ENCODE assay signal across 24 cellular contexts in genomic region chr12:91890742-91891141, GRCh38.
DNase-seq lines count a peak whose midpoint lies in the region; ATAC-seq lines count a peak whose summit lies in the region.
"Had no signal": no experiment of that assay in that cellular context is flagged by ENCODE, and none has a peak within 500 bp of the region (broad histone marks: within the 10 kb centered on the region; RNA-seq: fewer than 3 reads in every experiment).

No MANE protein-coding gene starts in this region.

- in situ Hi-C loops in GM23248 (cut with MboI), result no loop called here

- H3K4me1 ChIP-seq in GM23248 (ENCODE audit: insufficient read depth) (no peaks in the 10 kb centered on the region), trophoblast cell (ENCODE audit: control insufficient read depth in 1 of 2, insufficient read depth in 2 of 2, low read length in 2 of 2) (peaks cover 0 to 2% of the 10 kb centered on the region in 2 experiments)
- H3K4me1 ChIP-seq: prostate gland, tibial artery had no signal

- no peak overlapping the region for H4K8ac ChIP-seq in trophoblast cell (ENCODE audit: low read depth, low read length)

- WGBS in GM23248 (ENCODE audit: low coverage in 1 of 2, low lambda C conversion rate in 2 of 2, missing lambda C conversion rate in 2 of 2), 2 experiments, result 94 to 100% methylated on average over 1 of the region's 1 CpG
- WGBS in trophoblast cell (ENCODE audit: extremely low coverage, insufficient coverage, insufficient read length), result no CpG with 5 or more reads among the region's 1 CpG

- H3F3A ChIP-seq in GM23248 (ENCODE audit: insufficient read depth), result no peaks in the 10 kb centered on the region

- H2AFZ ChIP-seq in GM23248 (no peak overlapping the region), trophoblast cell (ENCODE audit: insufficient read depth, low read length, poor library complexity) (no peak overlapping the region)

- no peaks in the 10 kb centered on the region for H4K20me1 ChIP-seq in GM23248 (ENCODE audit: insufficient read depth)

- H3K79me1 ChIP-seq in trophoblast cell (ENCODE audit: low read length), result peaks cover 6% of the 10 kb centered on the region

- no peak overlapping the region for H2AK5ac ChIP-seq in trophoblast cell (ENCODE audit: low read length)

- no peak overlapping the region for H4K91ac ChIP-seq in trophoblast cell (ENCODE audit: low read depth, low read length)

- no peak overlapping the region for H2BK5ac ChIP-seq in trophoblast cell (ENCODE audit: low read depth, low read length, poor library complexity)

- H3K27me3 ChIP-seq in GM23248 (replicated peaks; ENCODE audit: insufficient read depth) (no peaks in the 10 kb centered on the region), trophoblast cell (ENCODE audit: insufficient read depth, low read length) (no peaks in the 10 kb centered on the region)
- H3K27me3 ChIP-seq: esophagus squamous epithelium, tibial artery had no signal

- no peak overlapping the region for H3K18ac ChIP-seq in trophoblast cell (ENCODE audit: low read length)

- no peak overlapping the region for H3K23ac ChIP-seq in trophoblast cell (ENCODE audit: low read length)

- H3K9me3 ChIP-seq in GM23248 (ENCODE audit: low read depth) (no peaks in the 10 kb centered on the region), trophoblast cell (ENCODE audit: insufficient read depth, low read depth, low read length) (no peaks in the 10 kb centered on the region)
- H3K9me3 ChIP-seq: esophagus squamous epithelium, prostate gland, tibial artery had no signal

- no peak overlapping the region for H3K4ac ChIP-seq in trophoblast cell (ENCODE audit: low read depth, low read length)

- H3K14ac ChIP-seq in trophoblast cell (ENCODE audit: low read length), result no peak overlapping the region

- no peak overlapping the region for H2BK12ac ChIP-seq in trophoblast cell (ENCODE audit: low read length)

- H4K12ac ChIP-seq in trophoblast cell (ENCODE audit: low read depth, low read length), result no peak overlapping the region

- H2BK120ac ChIP-seq in trophoblast cell (ENCODE audit: insufficient read depth, low read length, poor library complexity), result no peak overlapping the region

- no peak overlapping the region for H3K4me2 ChIP-seq in GM23248 (ENCODE audit: unreplicated experiment)
- H3K4me2 ChIP-seq in trophoblast cell (ENCODE audit: low read length), result no peak overlapping the region

- H3K4me3 ChIP-seq in GM23248 (no peak overlapping the region), trophoblast cell (ENCODE audit: low read depth, low read length) (no peak overlapping the region)
- H3K4me3 ChIP-seq: esophagus squamous epithelium, prostate gland, SK-N-MC, tibial artery had no signal

- H3K79me2 ChIP-seq in GM23248 (ENCODE audit: insufficient read depth) (no peaks in the 10 kb centered on the region), trophoblast cell (ENCODE audit: control insufficient read depth, insufficient read depth, low read length, poor library complexity) (peaks cover 1% of the 10 kb centered on the region)

- no peak for ATAC-seq in GM19455 (IDR thresholded peaks at IDR 0.05; ENCODE audit: unreplicated experiment)
- ATAC-seq: activated CD8-positive, alpha-beta memory T cell treated with anti-CD3 and anti-CD28 coated beads, Interleukin-2, amount 10 ng/mL, durations not matched to agents 7 days and 5 days; activated naive CD8-positive, alpha-beta T cell treated with anti-CD3 and anti-CD28 coated beads, Interleukin-2, amount 50 U/mL, for 24 hours; left cardiac atrium; natural killer cell treated with Interleukin-12 subunit alpha and Interleukin-12 subunit beta and Interleukin-15 and Interleukin-18, amount 100 ng/mL, for 72 hours had no signal

- H3K9me2 ChIP-seq in GM23248 (ENCODE audit: insufficient read depth), result no peaks in the 10 kb centered on the region

- H3K9ac ChIP-seq in GM23248, result no peak overlapping the region
- H3K9ac ChIP-seq in trophoblast cell (ENCODE audit: low read length), result no peak overlapping the region

- no peak overlapping the region for H3K27ac ChIP-seq in GM23248
- no peak overlapping the region for H3K27ac ChIP-seq in trophoblast cell (ENCODE audit: low read depth, low read length)
- H3K27ac ChIP-seq: esophagus squamous epithelium, prostate gland, SK-N-MC, tibial artery had no signal

- DNase-seq in GM23248, result peak; percentile 31
- DNase-seq in M059J (ENCODE audit: low read depth), result peak; percentile 38
- peak; percentile 38 for DNase-seq in dermis blood vessel endothelial cell
- peak; percentile 15 to 36 for DNase-seq in trophoblast cell
- DNase-seq in activated CD8-positive, alpha-beta memory T cell treated with anti-CD3 and anti-CD28 coated beads, Interleukin-2, amount 50 U/mL, for 4 hours, result no peak
- DNase-seq in activated effector memory CD4-positive, alpha-beta T cell treated with anti-CD3 and anti-CD28 coated beads, Interleukin-2, amount 50 U/mL, for 16 hours, result no peak
- DNase-seq: activated CD4-positive, CD25-positive, alpha-beta regulatory T cell; activated CD8-positive, alpha-beta memory T cell treated with anti-CD3 and anti-CD28 coated beads, Interleukin-2, amount 10 ng/mL, durations not matched to agents 7 days and 5 days; activated naive CD8-positive, alpha-beta T cell treated with anti-CD3 and anti-CD28 coated beads, Interleukin-2, amount 50 U/mL, for 24 hours; activated T-cell treated with anti-CD3 and anti-CD28 coated beads, Interleukin-2, amount 50 U/mL, for 48 hours; C1 segment of cervical spinal cord; esophagus squamous epithelium; hypothalamus; left cardiac atrium; NCI-H1694; NCI-H526; occipital lobe; stimulated activated CD4-positive, alpha-beta T cell treated with anti-CD3 and anti-CD28 coated beads, Interleukin-15, amount 100 ng/mL, for 24 hours; stimulated activated CD4-positive, alpha-beta T cell treated with anti-CD3 and anti-CD28 coated beads, Interleukin-4, amount 100 ng/mL, for 4 hours; tibial artery had no signal

- H3K36me3 ChIP-seq in GM23248 (ENCODE audit: low read depth) (no peaks in the 10 kb centered on the region), trophoblast cell (ENCODE audit: control insufficient read depth in 1 of 2, insufficient read depth in 2 of 2, low read length in 2 of 2) (no peaks in the 10 kb centered on the region)
- H3K36me3 ChIP-seq: esophagus squamous epithelium, prostate gland, tibial artery had no signal

Comparison
In these comparisons a context has a peak if more than half of its experiments do, and no peak if none do; other contexts are left out.
1. DNase-seq: peak in GM23248 (single experiment), M059J (single experiment), dermis blood vessel endothelial cell (single experiment) and trophoblast cell (2 of 2); none in activated CD8-positive, alpha-beta memory T cell treated with anti-CD3 and anti-CD28 coated beads, Interleukin-2, amount 50 U/mL, for 4 hours (single experiment) and activated effector memory CD4-positive, alpha-beta T cell treated with anti-CD3 and anti-CD28 coated beads, Interleukin-2, amount 50 U/mL, for 16 hours (single experiment).